7 cellular contexts compared by ENCODE assay signal in the genomic region with DNA sequence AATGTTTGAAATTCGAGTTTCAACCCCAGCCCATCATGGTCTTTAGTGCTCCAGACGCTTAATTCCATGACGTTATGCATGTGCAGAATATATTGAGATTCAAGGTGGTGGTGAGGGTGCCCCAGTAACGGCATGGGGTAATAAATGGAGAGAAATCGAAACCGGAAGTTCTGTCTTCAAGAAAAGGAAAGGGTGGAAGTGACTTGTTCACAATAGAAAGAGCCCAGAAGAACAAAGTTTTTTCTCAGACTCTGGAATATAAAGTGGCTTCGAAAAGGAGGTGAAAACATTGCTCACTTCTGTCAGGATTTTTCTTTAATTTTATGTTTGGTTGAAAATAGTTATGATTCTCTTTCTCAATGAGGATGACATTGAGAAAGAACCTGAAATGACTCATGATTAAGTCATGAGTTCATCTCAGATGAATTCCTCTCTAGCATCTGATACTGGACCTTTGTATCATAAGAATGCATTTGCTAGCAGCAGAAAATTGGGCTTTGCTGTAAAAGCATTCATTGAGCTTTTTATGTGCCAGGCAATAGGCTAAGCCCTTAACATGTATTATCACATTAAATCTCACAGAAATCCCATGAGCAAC. TPM values are rescaled to one million over a fixed set of nuclear protein-coding genes. Genes with fewer than 3 reads are reported as not detected.
DNase-seq lines count a peak whose midpoint lies in the region; TF ChIP-seq lines count a peak whose summit lies in the region.

No MANE protein-coding gene starts in this region.

- 26 to 29% methylated on average over 7 of the region's 7 CpGs for WGBS in thyroid gland, 2 donors

- H3K27me3 ChIP-seq in endocrine pancreas (ENCODE audit: control insufficient read depth, insufficient read depth, low read length): no peaks in the 10 kb centered on the region
- no peaks in the 10 kb centered on the region for H3K27me3 ChIP-seq in mucosa of rectum (ENCODE audit: control insufficient read depth in 2 of 2, insufficient read depth in 2 of 2, low read length in 2 of 2)
- H3K27me3 ChIP-seq in thyroid gland: no peaks in the 10 kb centered on the region

- H3K27ac Mint-ChIP-seq in HFFc6: peak overlapping the region; percentile 98

- peaks cover 3% of the 10 kb centered on the region for H3K27me3 Mint-ChIP-seq in HFFc6 (ENCODE audit: insufficient read depth)

- no peak for TF ChIP-seq CTCF in GM12864 (IDR thresholded peaks at IDR 0.05; ENCODE audit: low read depth, low read length, missing control alignments)
- TF ChIP-seq CTCF in HFFc6 (IDR thresholded peaks at IDR 0.05): no peak
- no peak for TF ChIP-seq CTCF in thyroid gland (IDR thresholded peaks at IDR 0.05)

- H3K4me1 ChIP-seq in endocrine pancreas (ENCODE audit: control insufficient read depth, insufficient read depth, low read length) (no peaks in the 10 kb centered on the region), mucosa of rectum (ENCODE audit: control insufficient read depth in 2 of 2, insufficient read depth in 2 of 2, low read length in 2 of 2) (peaks cover 0 to 7% of the 10 kb centered on the region in 2 donors), thyroid gland (peaks cover 0 to 10% of the 10 kb centered on the region in 2 donors)

- no peak for TF ChIP-seq POLR2A in thyroid gland (IDR thresholded peaks at IDR 0.05)

- H3K36me3 ChIP-seq in endocrine pancreas (ENCODE audit: control insufficient read depth, insufficient read depth, low read length): no peaks in the 10 kb centered on the region
- no peaks in the 10 kb centered on the region for H3K36me3 ChIP-seq in mucosa of rectum (ENCODE audit: control insufficient read depth in 2 of 2, insufficient read depth in 2 of 2, low read length in 2 of 2)
- no peaks in the 10 kb centered on the region for H3K36me3 ChIP-seq in thyroid gland

- H3K36me3 Mint-ChIP-seq in HFFc6 (ENCODE audit: low read depth): peaks cover 19% of the 10 kb centered on the region

- intact Hi-C loops in thyroid gland (cut with DNase I): no loop called here

- H3K9me3 ChIP-seq in endocrine pancreas (ENCODE audit: control insufficient read depth, low read length) (no peaks in the 10 kb centered on the region), mucosa of rectum (ENCODE audit: control insufficient read depth in 2 of 2, low read length in 2 of 2) (no peaks in the 10 kb centered on the region), thyroid gland (no peaks in the 10 kb centered on the region)

- peak overlapping the region; percentile 96 for H3K9ac ChIP-seq in endocrine pancreas (ENCODE audit: control insufficient read depth, insufficient read depth, low read length)
- H3K9ac ChIP-seq in mucosa of rectum (ENCODE audit: low read depth in 1 of 2, low read length in 2 of 2): peak overlapping the region; percentile 91 to 92

- peak overlapping the region; percentile 13; the same call in 1 of the 2 replicates for H3K4me3 ChIP-seq in GM12864 (ENCODE audit: low read depth, low read length)
- H3K4me3 ChIP-seq in endocrine pancreas (ENCODE audit: control insufficient read depth, insufficient read depth, low read length): peak overlapping the region; percentile 97
- peak overlapping the region; percentile 95 to 98 for H3K4me3 ChIP-seq in mucosa of rectum (ENCODE audit: low read length in 2 of 2)
- H3K4me3 ChIP-seq in thyroid gland (replicated peaks in 1 of 3): peak overlapping the region in 2 of 3 donors; percentile 66 to 67

- peak overlapping the region; percentile 92 for H3K4me3 Mint-ChIP-seq in HFFc6

- H3K4me1 Mint-ChIP-seq in HFFc6 (ENCODE audit: low read depth): peaks cover 81% of the 10 kb centered on the region

- peaks cover 5% of the 10 kb centered on the region; the same call in 1 of the 2 replicates for H3K9me3 Mint-ChIP-seq in HFFc6

- H3K27ac ChIP-seq in mucosa of rectum (ENCODE audit: low read depth in 2 of 2, low read length in 2 of 2): peak overlapping the region; percentile 92 to 94
- H3K27ac ChIP-seq in thyroid gland: peak overlapping the region; percentile 94 to 98 (median 96)

- DNase-seq in GM12864 (ENCODE audit: low read depth): no peak
- peak; percentile 87 for DNase-seq in HFFc6
- peak; percentile 18 for DNase-seq in NCI-H2029 (lab: John Stamatoyannopoulos, UW)
- DNase-seq in activated CD4-positive, alpha-beta T cell treated with anti-CD3 and anti-CD28 coated beads for 48 hours: peak; percentile 34
- peak in 1 of 2 donors; percentile 9 for DNase-seq in thyroid gland

RNA-seq across cellular contexts. Expression of a gene that starts 0.8 kb away (rescaled TPM):
- total RNA-seq in HFFc6 (2021; fragmentation: NEBNext Ultra II Directional; extraction: Animal tissue kit (Norgen Biotek cat#: 25700)): 10 to 100 TPM; 19.4 to 27.2 (median 23.7) TPM
- total RNA-seq in thyroid gland: 10 to 100 TPM; 16.4 to 33.9 (median 27.2) TPM

RNA-seq across cellular contexts. Expression of a gene that starts 15.8 kb away (rescaled TPM):
- total RNA-seq in HFFc6 (2021; fragmentation: NEBNext Ultra II Directional; extraction: Animal tissue kit (Norgen Biotek cat#: 25700)): 100 to 1,000 TPM in 4 of 6 experiments, 10 to 100 TPM in 2; 72.6 to 163 (median 149) TPM
- total RNA-seq in thyroid gland: 100 to 1,000 TPM; 152 to 311 (median 226) TPM

Comparison
In these comparisons a context has a peak if more than half of its experiments do, and no peak if none do; other contexts are left out.
1. H3K4me3 ChIP-seq: peak in every context shown above with its lines; median percentile 97 in endocrine pancreas; 96 in mucosa of rectum; 66 in thyroid gland; 13 in GM12864.